Comparison of ENCODE assay signal across 8 cellular contexts in the genomic region with DNA sequence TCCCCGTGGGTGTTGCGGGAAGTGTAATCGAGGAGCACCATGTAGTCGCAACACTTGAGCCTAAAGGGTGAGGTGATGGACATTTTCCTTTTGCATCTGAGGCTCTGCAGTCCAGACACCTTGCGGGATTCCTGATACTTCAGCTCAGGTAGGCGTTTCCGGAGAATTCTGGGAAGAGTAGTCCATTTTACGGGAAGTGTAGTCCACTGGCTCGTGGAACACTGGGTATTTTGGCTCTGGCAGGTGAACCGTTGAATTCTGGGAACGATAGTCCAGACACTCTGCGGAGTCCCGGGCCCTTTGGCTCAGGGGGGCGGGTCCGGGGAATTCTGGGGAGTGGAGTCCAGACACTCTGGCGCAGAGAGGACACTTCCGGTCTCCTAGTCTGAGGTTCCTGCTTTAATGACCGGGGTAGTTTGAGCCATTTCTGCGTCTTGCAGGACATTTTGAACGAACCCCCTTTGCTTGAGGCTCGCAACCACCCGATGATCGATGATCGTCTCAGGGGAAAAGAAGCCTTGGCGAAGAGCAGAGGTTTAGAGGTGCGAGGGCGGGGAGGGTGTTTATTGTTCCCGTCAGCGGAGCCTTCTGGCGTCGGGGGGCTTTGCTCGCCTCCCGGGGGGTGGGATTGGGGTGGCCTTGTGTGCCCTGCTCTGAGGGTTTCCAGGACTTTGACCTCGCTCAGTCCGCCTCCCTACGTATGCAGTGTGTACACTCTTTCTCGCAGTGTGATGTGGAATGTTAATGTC. TPM values are rescaled to one million over a fixed set of nuclear protein-coding genes. Genes with fewer than 3 reads are reported as not detected.
DNase-seq lines count a peak whose midpoint lies in the region; ATAC-seq and TF ChIP-seq lines count a peak whose summit lies in the region.

TSS of gene ZNF223 (plus strand) at position 383 of the 749 bp plus-strand sequence. CDS start 3,141 bp downstream, outside the sequence.

- peak; percentile 74 for ATAC-seq in HG03460 (IDR thresholded peaks at IDR 0.05; ENCODE audit: unreplicated experiment)

- H3K36me3 ChIP-seq in GM06990 (ENCODE audit: control insufficient read depth, insufficient read depth, low read length) (no peaks in the 10 kb centered on the region), NT2/D1 (ENCODE audit: insufficient read depth, insufficient read length, low read length) (peaks cover 4% of the 10 kb centered on the region)

- peak within 1 kb of the TSS; percentile 93 for H3K9ac ChIP-seq in NT2/D1 (ENCODE audit: insufficient read length, low read depth)

- H3K4me3 ChIP-seq in GM06990 (replicated peaks; ENCODE audit: low read depth, low read length) (peak within 1 kb of the TSS; percentile 65), NT2/D1 (ENCODE audit: insufficient read length, low read depth) (peak within 1 kb of the TSS; percentile 77), epithelial cell of esophagus (ENCODE audit: low read length) (peak within 1 kb of the TSS; percentile 93)

- DNase-seq in GM06990 (ENCODE audit: extremely low read depth, insufficient read length), result peak; percentile 59
- DNase-seq in NT2/D1 (ENCODE audit: low read depth, low spot score), result peak; percentile 80
- peak; percentile 67 for DNase-seq in activated T-cell treated with anti-CD3 and anti-CD28 coated beads, Interleukin-2, amount 50 U/mL, for 1 hour
- DNase-seq in epithelial cell of esophagus (ENCODE audit: low read depth), result peak; percentile 97
- DNase-seq in mesenteric fat pad (ENCODE audit: low spot score), result peak; percentile 94
- peak; percentile 45 for DNase-seq in stimulated activated CD8-positive, alpha-beta memory T cell treated with anti-CD3 and anti-CD28 coated beads, Interleukin-12 subunit alpha, Interleukin-12 subunit beta, amount 100 ng/mL, for 1 hour (ENCODE audit: low read depth)
- DNase-seq in NK-92 treated with Interleukin-12 subunit alpha and Interleukin-12 subunit beta, amount 100 ng/mL, for 24 hours (lab: John Stamatoyannopoulos, UW), result no peak

- TF ChIP-seq CTCF in GM06990 (IDR thresholded peaks at IDR 0.05; ENCODE audit: insufficient read depth, low read length, poor library complexity, severe bottlenecking) (no peak), epithelial cell of esophagus (IDR thresholded peaks at IDR 0.05; ENCODE audit: insufficient read depth, low read depth, low read length, missing control alignments) (no peak)

- H3K9me3 ChIP-seq in NT2/D1 (ENCODE audit: insufficient read depth, low read length), result no peaks in the 10 kb centered on the region

- H3K27me3 ChIP-seq in GM06990 (replicated peaks; ENCODE audit: control insufficient read depth, insufficient read depth, low read length), result no peaks in the 10 kb centered on the region
- H3K27me3 ChIP-seq in NT2/D1 (ENCODE audit: insufficient read depth, insufficient read length), result no peaks in the 10 kb centered on the region

- H3K4me1 ChIP-seq in NT2/D1 (ENCODE audit: insufficient read depth, insufficient read length), result no peaks in the 10 kb centered on the region

RNA-seq across cellular contexts. Expression of gene ZNF223, which starts in this region (rescaled TPM):
- total RNA-seq in mesenteric fat pad, result 2.1 TPM
